14 cellular contexts compared by ENCODE assay signal in genomic region chr12:79522237-79522636, GRCh38.
DNase-seq lines count a peak whose midpoint lies in the region; ATAC-seq, FAIRE-seq and TF ChIP-seq lines count a peak whose summit lies in the region.
"Had no signal": no experiment of that assay in that cellular context is flagged by ENCODE, and none has a peak within 500 bp of the region (broad histone marks: within the 10 kb centered on the region; RNA-seq: fewer than 3 reads in every experiment).

No MANE protein-coding gene starts in this region.

- H3K4me1 Mint-ChIP-seq in H9 = peaks cover 26 to 27% of the 10 kb centered on the region in 2 experiments

- H3K27ac Mint-ChIP-seq in H9 = peak overlapping the region; percentile 52 to 65 (median 56); a peak in 3 of 7 replicates

- H3K4ac ChIP-seq in H9 (ENCODE audit: low read depth, low read length) (no peak overlapping the region), mesendoderm (ENCODE audit: low read depth, low read length) (no peak overlapping the region)

- CTCF ChIA-PET in A549 (lab: Yijun Ruan, JAX) = no interaction called here

- H2AK5ac ChIP-seq in H9 (ENCODE audit: insufficient read length, low read length) (no peak overlapping the region), mesendoderm (ENCODE audit: low read length) (no peak overlapping the region)

- no peak overlapping the region for H3K14ac ChIP-seq in H9 (ENCODE audit: insufficient read depth, low read length)

- no peak for DNase-seq in A549 (ENCODE audit: low read depth in 1 of 2, low spot score in 1 of 2)
- DNase-seq in H9 = no peak
- DNase-seq in astrocyte of the spinal cord (ENCODE audit: low read depth, low spot score) = peak; percentile 40
- no peak for DNase-seq in mesendoderm
- no peak for DNase-seq in SKM-1 treated with dmso at 0.1 percent for 144 hours (lab: John Stamatoyannopoulos, UW; ENCODE audit: unreplicated experiment)
- DNase-seq in epidermal melanocyte (ENCODE audit: insufficient read length, low spot score) = no peak
- DNase-seq in midbrain (lab: John Stamatoyannopoulos, UW) = no peak
- no peak for DNase-seq in posterior vena cava (ENCODE audit: low spot score)
- DNase-seq: Caco-2, NCI-H1417 treated with DMSO at 0.1 percent for 48 hours, NCI-H510A treated with DMSO at 0.1 percent for 48 hours had no signal

- no peak overlapping the region for H3K23ac ChIP-seq in H9 (ENCODE audit: insufficient read length, low read depth, low read length)
- H3K23ac ChIP-seq in mesendoderm (ENCODE audit: low read length) = no peak overlapping the region

- no peak overlapping the region for H3K4me2 ChIP-seq in A549
- H3K4me2 ChIP-seq in H9 (ENCODE audit: insufficient read depth, insufficient read length, low read length) = peak overlapping the region; percentile 49
- H3K4me2 ChIP-seq in mesendoderm (ENCODE audit: low read length) = no peak overlapping the region

- H3K36me3 Mint-ChIP-seq in H9 (ENCODE audit: insufficient read depth in 1 of 3, low read depth in 3 of 3) = peaks cover 0 to 2% (median 0%) of the 10 kb centered on the region in 3 experiments; a peak in 3 of 7 replicates

- no peak overlapping the region for H4K5ac ChIP-seq in H9 (ENCODE audit: insufficient read length, low read depth, low read length)
- H4K5ac ChIP-seq in mesendoderm (ENCODE audit: low read length) = peak overlapping the region; percentile 65

- no peaks in the 10 kb centered on the region for H3K79me1 ChIP-seq in H9 (ENCODE audit: insufficient read depth, low read depth, low read length, poor library complexity, severe bottlenecking)
- no peaks in the 10 kb centered on the region for H3K79me1 ChIP-seq in mesendoderm (ENCODE audit: low read length)

- H2BK5ac ChIP-seq in H9 (ENCODE audit: insufficient read length, low read length) (no peak overlapping the region), mesendoderm (ENCODE audit: low read length) (no peak overlapping the region)

- peaks cover 0 to 1% of the 10 kb centered on the region in 2 experiments; a peak in 2 of 5 replicates for H3K9me3 Mint-ChIP-seq in H9

- no peak overlapping the region for H2AFZ ChIP-seq in H9 (ENCODE audit: low read length)

- no peak for ATAC-seq in A549
- ATAC-seq: Panc1 had no signal

- H4K8ac ChIP-seq in H9 (replicated peaks; ENCODE audit: insufficient read length, low read depth, low read length) = no peak overlapping the region
- H4K8ac ChIP-seq in mesendoderm (ENCODE audit: low read depth, low read length) = no peak overlapping the region

- POLR2A ChIA-PET in A549 (lab: Yijun Ruan, JAX) = no interaction called here

- H3K27me3 Mint-ChIP-seq in H9 (ENCODE audit: low read depth) = no peaks in the 10 kb centered on the region

- no peak overlapping the region for H2BK15ac ChIP-seq in H9 (ENCODE audit: low read depth, low read length)
- no peak overlapping the region for H2BK15ac ChIP-seq in mesendoderm (replicated peaks; ENCODE audit: low read depth)

- H3K4me3 ChIP-seq in A549 (no peak overlapping the region), astrocyte of the spinal cord (ENCODE audit: low read depth, low read length) (no peak overlapping the region), mesendoderm (ENCODE audit: low read length) (no peak overlapping the region)

- no peak for TF ChIP-seq RAD21 in A549 (conservative IDR thresholded peaks at IDR 0.05 in 1 of 2, IDR thresholded peaks at IDR 0.05 in 1 of 2)

- no peak overlapping the region for H2BK12ac ChIP-seq in H9 (ENCODE audit: insufficient read length, low read depth, low read length)

- H4K20me1 ChIP-seq in H9 (ENCODE audit: control insufficient read depth, insufficient read depth, insufficient read length) = no peaks in the 10 kb centered on the region

- FAIRE-seq in A549 (lab: Jason Lieb, UNC) = peak; percentile 39
- FAIRE-seq: A204.1 had no signal

- no peak overlapping the region for H3K27ac ChIP-seq in A549
- no peak overlapping the region for H3K27ac ChIP-seq in H9 (ENCODE audit: insufficient read length, low read depth, low read length)
- H3K27ac ChIP-seq in mesendoderm (ENCODE audit: low read depth, low read length) = no peak overlapping the region
- H3K27ac ChIP-seq: HL-60 had no signal

- H3K27me3 ChIP-seq in H9 (ENCODE audit: insufficient read depth, low read length) (no peaks in the 10 kb centered on the region), mesendoderm (ENCODE audit: insufficient read depth, low read length, poor library complexity) (no peaks in the 10 kb centered on the region)

- no peak overlapping the region for H3K18ac ChIP-seq in H9 (ENCODE audit: insufficient read length, low read depth, low read length)
- no peak overlapping the region for H3K18ac ChIP-seq in mesendoderm (ENCODE audit: low read length)

- TF ChIP-seq POLR2A in A549 (IDR thresholded peaks at IDR 0.05; ENCODE audit: low read length) = no peak

- H3T11ph ChIP-seq in H9 (ENCODE audit: low read length) = no peak overlapping the region

- H3K23me2 ChIP-seq in H9 (ENCODE audit: insufficient read length, low read depth, low read length, poor library complexity, severe bottlenecking) = no peaks in the 10 kb centered on the region

- H3K56ac ChIP-seq in H9 (ENCODE audit: insufficient read length, low read depth, low read length) (no peak overlapping the region), mesendoderm (ENCODE audit: low read length) (no peak overlapping the region)

- peak overlapping the region in 1 of 2 experiments; percentile 12; a peak in 1 of 5 replicates for H3K4me3 Mint-ChIP-seq in H9

- no peaks in the 10 kb centered on the region for H3K36me3 ChIP-seq in mesendoderm (ENCODE audit: control insufficient read depth, insufficient read depth, low read length)

- H3K79me2 ChIP-seq in H9 (ENCODE audit: insufficient read depth, low read length) (no peaks in the 10 kb centered on the region), mesendoderm (ENCODE audit: control insufficient read depth, insufficient read depth, low read length) (no peaks in the 10 kb centered on the region)

- H3K9ac ChIP-seq in H9 (ENCODE audit: extremely low read depth, insufficient read length, low read length) (no peak overlapping the region), mesendoderm (ENCODE audit: low read length) (no peak overlapping the region)

- H3K4me1 ChIP-seq in A549 (peaks cover 9% of the 10 kb centered on the region), H9 (ENCODE audit: insufficient read depth, low read length) (peaks cover 14% of the 10 kb centered on the region), mesendoderm (ENCODE audit: control insufficient read depth, low read depth, low read length) (peaks cover 5% of the 10 kb centered on the region)

- in situ Hi-C loops in astrocyte of the spinal cord (cut with HindIII; ENCODE audit: low sequenced_read_pairs) = no loop called here

- H4K91ac ChIP-seq in H9 (ENCODE audit: insufficient read length, low read depth, low read length) = no peak overlapping the region

- WGBS in A549 (ENCODE audit: missing lambda C conversion rate) = 84% methylated on average over 8 of the region's 8 CpGs
- no CpG with 5 or more reads among the region's 8 CpGs for WGBS in H9 (ENCODE audit: extremely low coverage, insufficient read length, low lambda C conversion rate)
- WGBS in mesendoderm (ENCODE audit: extremely low coverage, insufficient coverage, low lambda C conversion rate) = 100% methylated on average over 2 of the region's 8 CpGs

- TF ChIP-seq EP300 in A549 (IDR thresholded peaks at IDR 0.05) = no peak

- H3K9me3 ChIP-seq in A549 = no peaks in the 10 kb centered on the region
- H3K9me3 ChIP-seq in H9 (ENCODE audit: control insufficient read depth, low read depth, low read length) = no peaks in the 10 kb centered on the region

- intact Hi-C loops in posterior vena cava (cut with DNase I) = no loop called here

- no peak overlapping the region for H2BK20ac ChIP-seq in H9 (ENCODE audit: low read depth, low read length, poor library complexity, severe bottlenecking)

- no peak for TF ChIP-seq CTCF in A549 (IDR thresholded peaks at IDR 0.05)
- no peak for TF ChIP-seq CTCF in H9 (conservative IDR thresholded peaks at IDR 0.05)
- no peak for TF ChIP-seq CTCF in astrocyte of the spinal cord (IDR thresholded peaks at IDR 0.05; ENCODE audit: low read depth, low read length)

- H2BK120ac ChIP-seq in H9 (ENCODE audit: low read depth, low read length, poor library complexity, severe bottlenecking) = no peak overlapping the region
- no peak overlapping the region for H2BK120ac ChIP-seq in mesendoderm (ENCODE audit: low read depth, low read length)

TF ChIP-seq in A549, 52 proteins besides CTCF, POLR2A, EP300 and RAD21:
- no peak for TF ChIP-seq EHMT2 (IDR thresholded peaks at IDR 0.05; ENCODE audit: low read depth)
- no peak for TF ChIP-seq ZFP36 (IDR thresholded peaks at IDR 0.05; ENCODE audit: borderline replicate concordance, partially characterized antibody)
- no peak for TF ChIP-seq HOXB5 (CRISPR knock-in tag; IDR thresholded peaks at IDR 0.05)
- TF ChIP-seq RCOR1 (IDR thresholded peaks at IDR 0.05; ENCODE audit: low read depth, low read length) = no peak
- no peak for TF ChIP-seq TFCP2L1 (CRISPR knock-in tag; IDR thresholded peaks at IDR 0.05)
- no peak for TF ChIP-seq CBX8 (IDR thresholded peaks at IDR 0.05)
- TF ChIP-seq POLR2AphosphoS2 (conservative IDR thresholded peaks at IDR 0.05; ENCODE audit: low read length) = no peak
- TF ChIP-seq FOSL2 (IDR thresholded peaks at IDR 0.05) = no peak
- TF ChIP-seq FOSL2 (CRISPR knock-in tag; IDR thresholded peaks at IDR 0.05) = no peak
